31 cellular contexts compared by ENCODE assay signal in the genomic region with DNA sequence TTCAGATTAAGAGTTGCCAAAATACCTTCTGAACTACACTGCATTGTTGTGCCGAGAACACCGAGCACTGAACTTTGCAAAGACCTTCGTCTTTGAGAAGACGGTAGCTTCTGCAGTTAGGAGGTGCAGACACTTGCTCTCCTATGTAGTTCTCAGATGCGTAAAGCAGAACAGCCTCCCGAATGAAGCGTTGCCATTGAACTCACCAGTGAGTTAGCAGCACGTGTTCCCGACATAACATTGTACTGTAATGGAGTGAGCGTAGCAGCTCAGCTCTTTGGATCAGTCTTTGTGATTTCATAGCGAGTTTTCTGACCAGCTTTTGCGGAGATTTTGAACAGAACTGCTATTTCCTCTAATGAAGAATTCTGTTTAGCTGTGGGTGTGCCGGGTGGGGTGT. TPM values are rescaled to one million over a fixed set of nuclear protein-coding genes. Genes with fewer than 3 reads are reported as not detected.
DNase-seq lines count a peak whose midpoint lies in the region; ATAC-seq and TF ChIP-seq lines count a peak whose summit lies in the region.
"Had no signal": no experiment of that assay in that cellular context is flagged by ENCODE, and none has a peak within 500 bp of the region (broad histone marks: within the 10 kb centered on the region; RNA-seq: fewer than 3 reads in every experiment).

No MANE protein-coding gene starts in this region.

- DNase-seq in cardiac muscle cell (ENCODE audit: low read depth in 1 of 2, low spot score in 1 of 2) (no peak), Right ventricle myocardium superior (no peak), nephron progenitor cell (no peak), NCI-H524 treated with DMSO at 0.1 percent for 48 hours (lab: John Stamatoyannopoulos, UW) (no peak), testis (no peak)
- DNase-seq in activated T-helper 2 cell treated with anti-CD3 and anti-CD28 coated beads, Interferon-gamma antibody, Interleukin-2, Interleukin-4, amounts not matched to agents 10 μg/mL and 5 μg/mL and 100 μg/mL, durations not matched to agents 14 hours and 24 hours and 36 hours (ENCODE audit: low spot score) = no peak
- no peak for DNase-seq in stimulated activated CD4-positive, alpha-beta T cell treated with anti-CD3 and anti-CD28 coated beads, Interleukin-15, amount 100 ng/mL, for 24 hours
- DNase-seq: activated CD4-positive, alpha-beta T cell treated with anti-CD3 and anti-CD28 coated beads, Interleukin-2, amount 10 ng/mL, durations not matched to agents 24 days and 14 days; activated naive CD4-positive, alpha-beta T cell treated with Interleukin-2 at 50 U/mL for 16 hours; activated T-cell treated with anti-CD3 and anti-CD28 coated beads, Interleukin-2, amount 50 U/mL, for 72 hours; COR-L47; effector CD4-positive, alpha-beta T cell; foreskin melanocyte; mucosa of descending colon; NCI-H524; NK-92 treated with Interleukin-12 subunit alpha and Interleukin-12 subunit beta, amount 100 ng/mL, for 24 hours; pancreas; SIG-M5; stimulated activated CD4-positive, alpha-beta T cell treated with anti-CD3 and anti-CD28 coated beads, Interleukin-12 subunit alpha, Interleukin-12 subunit beta, amount 100 ng/mL, for 4 hours; stimulated activated CD4-positive, alpha-beta T cell treated with anti-CD3 and anti-CD28 coated beads, Interleukin-4, amount 100 ng/mL, for 24 hours; SW 1271; T-helper 9 cell; WERI-Rb-1 had no signal

- peaks cover 14% of the 10 kb centered on the region for H3K4me1 ChIP-seq in cardiac muscle cell (ENCODE audit: low read depth)
- H3K4me1 ChIP-seq in testis = peaks cover 15% of the 10 kb centered on the region

- H3K27me3 Mint-ChIP-seq in activated T-helper 2 cell treated with anti-CD3 and anti-CD28 coated beads, Interferon-gamma antibody, Interleukin-2, Interleukin-4, amounts not matched to agents 10 μg/mL and 5 μg/mL and 100 μg/mL, durations not matched to agents 14 hours and 24 hours and 36 hours (ENCODE audit: low read depth) = no peaks in the 10 kb centered on the region
- H3K27me3 Mint-ChIP-seq in nephron progenitor cell (ENCODE audit: low read depth, poor library complexity) = no peaks in the 10 kb centered on the region
- H3K27me3 Mint-ChIP-seq: activated CD4-positive, alpha-beta T cell treated with anti-CD3 and anti-CD28 coated beads, Interleukin-2, amount 10 ng/mL, durations not matched to agents 24 days and 14 days had no signal

- no peak for ATAC-seq in Right ventricle myocardium superior (ENCODE audit: poor library complexity)
- no peak for ATAC-seq in GM21360 (IDR thresholded peaks at IDR 0.05; ENCODE audit: unreplicated experiment)
- ATAC-seq: activated T-cell treated with anti-CD3 and anti-CD28 coated beads, Interleukin-2, amount 50 U/mL, for 72 hours; mucosa of descending colon; Panc1; pancreas; stimulated activated effector memory CD8-positive, alpha-beta T cell treated with anti-CD3 and anti-CD28 coated beads, Interleukin-12 subunit alpha, Interleukin-12 subunit beta, amount 100 ng/mL, for 72 hours had no signal

- 66 to 68% methylated on average over 13 of the region's 13 CpGs for WGBS in testis, 2 donors

- no peaks in the 10 kb centered on the region for H3K9me3 ChIP-seq in cardiac muscle cell (ENCODE audit: low read depth)
- no peaks in the 10 kb centered on the region for H3K9me3 ChIP-seq in testis
- H3K9me3 ChIP-seq: breast epithelium, esophagus muscularis mucosa, mucosa of descending colon, pancreas, right atrium auricular region had no signal

- H3K36me3 ChIP-seq in cardiac muscle cell (peaks cover 32% of the 10 kb centered on the region), testis (ENCODE audit: low read depth, missing control alignments) (no peaks in the 10 kb centered on the region)
- H3K36me3 ChIP-seq: breast epithelium had no signal

- peaks cover 73% of the 10 kb centered on the region for H3K36me3 Mint-ChIP-seq in activated T-helper 2 cell treated with anti-CD3 and anti-CD28 coated beads, Interferon-gamma antibody, Interleukin-2, Interleukin-4, amounts not matched to agents 10 μg/mL and 5 μg/mL and 100 μg/mL, durations not matched to agents 14 hours and 24 hours and 36 hours (ENCODE audit: low read depth)
- peaks cover 70% of the 10 kb centered on the region for H3K36me3 Mint-ChIP-seq in nephron progenitor cell (ENCODE audit: low read depth)

- H3K27ac ChIP-seq in cardiac muscle cell (peak overlapping the region; percentile 23), testis (no peak overlapping the region)
- H3K27ac ChIP-seq: esophagus muscularis mucosa, pancreas, right atrium auricular region, WERI-Rb-1 had no signal

- H3K4me3 ChIP-seq in cardiac muscle cell = no peak overlapping the region
- H3K4me3 ChIP-seq in testis = no peak overlapping the region
- H3K4me3 ChIP-seq: breast epithelium, esophagus muscularis mucosa, lung, mucosa of descending colon, pancreas, right atrium auricular region had no signal

- TF ChIP-seq POLR2A in testis (IDR thresholded peaks at IDR 0.05) = no peak

- no peak overlapping the region for H3K4me3 Mint-ChIP-seq in activated T-helper 2 cell treated with anti-CD3 and anti-CD28 coated beads, Interferon-gamma antibody, Interleukin-2, Interleukin-4, amounts not matched to agents 10 μg/mL and 5 μg/mL and 100 μg/mL, durations not matched to agents 14 hours and 24 hours and 36 hours (ENCODE audit: low read depth)
- H3K4me3 Mint-ChIP-seq in nephron progenitor cell = no peak overlapping the region
- H3K4me3 Mint-ChIP-seq: activated CD4-positive, alpha-beta T cell treated with anti-CD3 and anti-CD28 coated beads, Interleukin-2, amount 10 ng/mL, durations not matched to agents 24 days and 14 days; activated T-cell treated with anti-CD3 and anti-CD28 coated beads, Interleukin-2, amount 50 U/mL, for 72 hours; nephron; stimulated activated effector memory CD8-positive, alpha-beta T cell treated with anti-CD3 and anti-CD28 coated beads, Interleukin-12 subunit alpha, Interleukin-12 subunit beta, amount 100 ng/mL, for 72 hours had no signal

- H3K9me3 Mint-ChIP-seq in activated T-helper 2 cell treated with anti-CD3 and anti-CD28 coated beads, Interferon-gamma antibody, Interleukin-2, Interleukin-4, amounts not matched to agents 10 μg/mL and 5 μg/mL and 100 μg/mL, durations not matched to agents 14 hours and 24 hours and 36 hours = no peaks in the 10 kb centered on the region
- no peaks in the 10 kb centered on the region for H3K9me3 Mint-ChIP-seq in nephron progenitor cell
- H3K9me3 Mint-ChIP-seq: activated CD4-positive, alpha-beta T cell treated with anti-CD3 and anti-CD28 coated beads, Interleukin-2, amount 10 ng/mL, durations not matched to agents 24 days and 14 days; activated T-cell treated with anti-CD3 and anti-CD28 coated beads, Interleukin-2, amount 50 U/mL, for 72 hours; nephron; stimulated activated effector memory CD8-positive, alpha-beta T cell treated with anti-CD3 and anti-CD28 coated beads, Interleukin-12 subunit alpha, Interleukin-12 subunit beta, amount 100 ng/mL, for 72 hours had no signal

- H3K4me1 Mint-ChIP-seq in activated T-helper 2 cell treated with anti-CD3 and anti-CD28 coated beads, Interferon-gamma antibody, Interleukin-2, Interleukin-4, amounts not matched to agents 10 μg/mL and 5 μg/mL and 100 μg/mL, durations not matched to agents 14 hours and 24 hours and 36 hours (ENCODE audit: low read depth) = peaks cover 2% of the 10 kb centered on the region
- peaks cover 32% of the 10 kb centered on the region for H3K4me1 Mint-ChIP-seq in nephron progenitor cell
- H3K4me1 Mint-ChIP-seq: stimulated activated effector memory CD8-positive, alpha-beta T cell treated with anti-CD3 and anti-CD28 coated beads, Interleukin-12 subunit alpha, Interleukin-12 subunit beta, amount 100 ng/mL, for 72 hours had no signal

- H3K27ac Mint-ChIP-seq in activated T-helper 2 cell treated with anti-CD3 and anti-CD28 coated beads, Interferon-gamma antibody, Interleukin-2, Interleukin-4, amounts not matched to agents 10 μg/mL and 5 μg/mL and 100 μg/mL, durations not matched to agents 14 hours and 24 hours and 36 hours = peak overlapping the region; percentile 16
- H3K27ac Mint-ChIP-seq in nephron progenitor cell = peak overlapping the region; percentile 62
- H3K27ac Mint-ChIP-seq: activated CD4-positive, alpha-beta T cell treated with anti-CD3 and anti-CD28 coated beads, Interleukin-2, amount 10 ng/mL, durations not matched to agents 24 days and 14 days; activated T-cell treated with anti-CD3 and anti-CD28 coated beads, Interleukin-2, amount 50 U/mL, for 72 hours; nephron; stimulated activated effector memory CD8-positive, alpha-beta T cell treated with anti-CD3 and anti-CD28 coated beads, Interleukin-12 subunit alpha, Interleukin-12 subunit beta, amount 100 ng/mL, for 72 hours had no signal

- intact Hi-C loops in Right ventricle myocardium superior (cut with DNase I) = no loop called here
- intact Hi-C loops in activated T-helper 2 cell treated with anti-CD3 and anti-CD28 coated beads, Interferon-gamma antibody, Interleukin-2, Interleukin-4, amounts not matched to agents 10 μg/mL and 5 μg/mL and 100 μg/mL, durations not matched to agents 14 hours and 24 hours and 36 hours (cut with micrococcal nuclease) = no loop called here
- intact Hi-C loops in testis (cut with DNase I; ENCODE audit: low total_unique reads) = no loop called here

- TF ChIP-seq CTCF in cardiac muscle cell (IDR thresholded peaks at IDR 0.05; ENCODE audit: low read depth, low read length) (no peak), nephron progenitor cell (IDR thresholded peaks at IDR 0.05) (no peak), testis (IDR thresholded peaks at IDR 0.05) (no peak)

- H3K27me3 ChIP-seq in cardiac muscle cell (no peaks in the 10 kb centered on the region), testis (no peaks in the 10 kb centered on the region)
- H3K27me3 ChIP-seq: breast epithelium, esophagus muscularis mucosa, pancreas, right atrium auricular region had no signal

RNA-seq across cellular contexts. Expression of gene RAC1, which starts 28.4 kb away (rescaled TPM):
- total RNA-seq in cardiac muscle cell (48.9 and 66.4 TPM in 2 replicates), Right ventricle myocardium superior (124 TPM), testis (100 to 1,000 TPM; 142 to 143 TPM)
- polyA plus RNA-seq in cardiac muscle cell (320 and 353 TPM in 2 replicates), testis (ENCODE audit: insufficient read depth, low read depth, low replicate concordance) (194 TPM)
- 174 and 175 TPM in 2 replicates for total RNA-seq in activated T-helper 2 cell treated with anti-CD3 and anti-CD28 coated beads, Interferon-gamma antibody, Interleukin-2, Interleukin-4, amounts not matched to agents 10 μg/mL and 5 μg/mL and 100 μg/mL, durations not matched to agents 14 hours and 24 hours and 36 hours

RNA-seq across cellular contexts. Expression of gene DAGLB, which starts 45.0 kb away (rescaled TPM):
- total RNA-seq in cardiac muscle cell = 20.9 and 22.3 TPM in 2 replicates
- 18.9 and 27.0 TPM in 2 replicates for polyA plus RNA-seq in cardiac muscle cell
- 8.1 TPM for total RNA-seq in Right ventricle myocardium superior
- 21.8 and 22.3 TPM in 2 replicates for total RNA-seq in activated T-helper 2 cell treated with anti-CD3 and anti-CD28 coated beads, Interferon-gamma antibody, Interleukin-2, Interleukin-4, amounts not matched to agents 10 μg/mL and 5 μg/mL and 100 μg/mL, durations not matched to agents 14 hours and 24 hours and 36 hours
- total RNA-seq in testis = 10 to 100 TPM; 18.9 to 29.6 TPM
- 14.3 TPM for polyA plus RNA-seq in testis (ENCODE audit: insufficient read depth, low read depth, low replicate concordance)

RNA-seq across cellular contexts. Expression of gene FAM220A, which starts 54.0 kb away (rescaled TPM):
- total RNA-seq in cardiac muscle cell = 15.2 and 21.4 TPM in 2 replicates
- 9.7 and 10.2 TPM in 2 replicates for polyA plus RNA-seq in cardiac muscle cell
- total RNA-seq in Right ventricle myocardium superior = 31.8 TPM
- total RNA-seq in activated T-helper 2 cell treated with anti-CD3 and anti-CD28 coated beads, Interferon-gamma antibody, Interleukin-2, Interleukin-4, amounts not matched to agents 10 μg/mL and 5 μg/mL and 100 μg/mL, durations not matched to agents 14 hours and 24 hours and 36 hours = 7.6 and 8.9 TPM in 2 replicates
- 100 to 1,000 TPM in 1 of 2 donors, 10 to 100 TPM in 1; 59.5 to 124 TPM for total RNA-seq in testis
- polyA plus RNA-seq in testis (ENCODE audit: insufficient read depth, low read depth, low replicate concordance) = 142 TPM
